ENCODE assay signal across 7 cellular contexts in the genomic region with DNA sequence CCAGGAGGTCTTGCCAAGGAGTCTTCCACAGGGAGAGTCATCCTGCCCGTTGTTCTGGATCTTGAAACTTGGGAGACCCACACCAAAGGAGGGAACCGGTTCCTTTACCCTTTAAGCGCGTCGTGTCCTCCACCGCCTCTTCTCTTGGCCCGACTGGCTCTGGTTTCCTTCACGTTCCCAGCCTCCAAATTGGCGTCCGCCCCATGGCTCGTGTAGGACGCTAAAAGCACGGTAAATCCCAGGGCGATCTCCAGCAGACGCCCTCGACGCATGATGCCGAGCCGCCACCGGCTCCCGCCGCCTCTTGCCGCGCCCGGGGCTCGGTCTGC. TPM values are rescaled to one million over a fixed set of nuclear protein-coding genes. Genes with fewer than 3 reads are reported as not detected.
DNase-seq lines count a peak whose midpoint lies in the region; ATAC-seq and TF ChIP-seq lines count a peak whose summit lies in the region.

No MANE protein-coding gene starts in this region.

- peak overlapping the region; percentile 76 for H2BK12ac ChIP-seq in neuronal stem cell (ENCODE audit: low read length)

- H3K9ac ChIP-seq in MM.1S (ENCODE audit: low read length) (no peak overlapping the region), neuronal stem cell (ENCODE audit: low read depth, low read length, poor library complexity) (peak overlapping the region; percentile 85)

- H3K36me3 Mint-ChIP-seq in activated naive CD4-positive, alpha-beta T cell treated with anti-CD3 and anti-CD28 coated beads for 36 hours (ENCODE audit: low read depth): no peaks in the 10 kb centered on the region

- 0% methylated on average over 12 of the region's 26 CpGs for WGBS in esophagus muscularis mucosa
- no CpG with 5 or more reads among the region's 26 CpGs for WGBS in neuronal stem cell (ENCODE audit: extremely low coverage in 2 of 2, insufficient read length in 2 of 2, insufficient replicate concordance in 1 of 2), 2 donors

- H3K27ac ChIP-seq in MM.1S (ENCODE audit: low read length): no peak overlapping the region
- peak overlapping the region; percentile 92 to 96 (median 95) for H3K27ac ChIP-seq in esophagus muscularis mucosa (replicated peaks in 1 of 4)
- peak overlapping the region; percentile 84 for H3K27ac ChIP-seq in neuronal stem cell (replicated peaks; ENCODE audit: low read length)

- H3K79me2 ChIP-seq in MM.1S (ENCODE audit: low read length): no peaks in the 10 kb centered on the region

- H4K91ac ChIP-seq in neuronal stem cell (ENCODE audit: low read depth, low read length, poor library complexity): no peak overlapping the region

- no peak for TF ChIP-seq POLR2A in esophagus muscularis mucosa (IDR thresholded peaks at IDR 0.05; ENCODE audit: low read depth)

- H3K36me3 ChIP-seq in MM.1S (replicated peaks; ENCODE audit: insufficient read depth, low read length) (no peaks in the 10 kb centered on the region), esophagus muscularis mucosa (no peaks in the 10 kb centered on the region), neuronal stem cell (replicated peaks in 1 of 2; ENCODE audit: control insufficient read depth in 2 of 2, insufficient read depth in 2 of 2, low read length in 2 of 2) (peaks cover 0 to 2% of the 10 kb centered on the region in 2 donors)

- no peak for TF ChIP-seq EP300 in esophagus muscularis mucosa (IDR thresholded peaks at IDR 0.05)

- H3K79me1 ChIP-seq in neuronal stem cell (ENCODE audit: low read depth, low read length): peaks cover 2% of the 10 kb centered on the region

- H4K20me1 ChIP-seq in MM.1S (ENCODE audit: insufficient read depth, low read length): no peaks in the 10 kb centered on the region

- H3K4ac ChIP-seq in neuronal stem cell (ENCODE audit: low read length): no peak overlapping the region

- H3K9me3 ChIP-seq in MM.1S (replicated peaks; ENCODE audit: insufficient read depth, low read length): no peaks in the 10 kb centered on the region
- no peaks in the 10 kb centered on the region for H3K9me3 ChIP-seq in esophagus muscularis mucosa
- no peaks in the 10 kb centered on the region for H3K9me3 ChIP-seq in neuronal stem cell (replicated peaks in 1 of 2; ENCODE audit: control insufficient read depth in 2 of 2, insufficient read depth in 1 of 2, low read depth in 1 of 2, low read length in 2 of 2)

- H2BK5ac ChIP-seq in neuronal stem cell (ENCODE audit: low read length): peak overlapping the region; percentile 67

- H2BK120ac ChIP-seq in neuronal stem cell (ENCODE audit: low read depth, low read length): no peak overlapping the region

- no peak overlapping the region for H2BK15ac ChIP-seq in neuronal stem cell (ENCODE audit: low read length)

- peaks cover 4% of the 10 kb centered on the region; the same call in 1 of the 2 replicates for H3F3A ChIP-seq in MM.1S (ENCODE audit: insufficient read depth, low read length)

- H3K23ac ChIP-seq in neuronal stem cell (ENCODE audit: low read depth, low read length, poor library complexity): no peak overlapping the region

- H3K4me2 ChIP-seq in MM.1S (ENCODE audit: low read depth, low read length): peak overlapping the region; percentile 95
- peak overlapping the region; percentile 87 for H3K4me2 ChIP-seq in neuronal stem cell (ENCODE audit: insufficient read depth, low read length, poor library complexity, severe bottlenecking)

- H4K8ac ChIP-seq in neuronal stem cell (ENCODE audit: low read depth, low read length): peak overlapping the region; percentile 94

- peak; percentile 8 for ATAC-seq in GM21367 (IDR thresholded peaks at IDR 0.05; ENCODE audit: unreplicated experiment)

- peaks cover 6% of the 10 kb centered on the region for H3K4me1 Mint-ChIP-seq in activated naive CD4-positive, alpha-beta T cell treated with anti-CD3 and anti-CD28 coated beads for 36 hours (ENCODE audit: low read depth)

- H3K27me3 ChIP-seq in MM.1S (replicated peaks; ENCODE audit: insufficient read depth, low read length) (peaks cover 6% of the 10 kb centered on the region; the same call in 1 of the 2 replicates), esophagus muscularis mucosa (no peaks in the 10 kb centered on the region), neuronal stem cell (ENCODE audit: control insufficient read depth in 3 of 3, insufficient read depth in 3 of 3, low read depth in 1 of 3, low read length in 3 of 3) (no peaks in the 10 kb centered on the region)

- no peak overlapping the region for H3K14ac ChIP-seq in neuronal stem cell (ENCODE audit: low read length)

- CTCF ChIA-PET in activated naive CD4-positive, alpha-beta T cell treated with anti-CD3 and anti-CD28 coated beads for 36 hours (lab: Charles Lee): interaction anchor here (0.6 kb wide), 1 partner anchor 331 kb away, joined by 3 read pairs; no protein-coding TSS in a partner anchor

- intact Hi-C loops in esophagus muscularis mucosa (cut with DNase I): loop anchor here (5.0 to 10.0 kb wide), 4 partner anchors 117 to 290 kb away; no protein-coding TSS in a partner anchor
- intact Hi-C loops in activated naive CD4-positive, alpha-beta T cell treated with anti-CD3 and anti-CD28 coated beads for 36 hours (cut with micrococcal nuclease): loop anchor here (10.0 kb wide), 1 partner anchor 310 kb away; a partner anchor contains a TSS

- peak overlapping the region; percentile 82 for H3K18ac ChIP-seq in neuronal stem cell (ENCODE audit: low read length)

- no peak overlapping the region for H3K4me3 Mint-ChIP-seq in activated naive CD4-positive, alpha-beta T cell treated with anti-CD3 and anti-CD28 coated beads for 36 hours

- H3K4me1 ChIP-seq in MM.1S (ENCODE audit: low read length): no peaks in the 10 kb centered on the region
- H3K4me1 ChIP-seq in esophagus muscularis mucosa: peaks cover under 1 to 57% (median 48%) of the 10 kb centered on the region in 4 donors
- H3K4me1 ChIP-seq in neuronal stem cell (ENCODE audit: control insufficient read depth in 2 of 2, insufficient read depth in 1 of 2, low read depth in 1 of 2, low read length in 2 of 2): peaks cover 10 to 11% of the 10 kb centered on the region in 2 donors

- H2AFZ ChIP-seq in MM.1S (ENCODE audit: low read length): no peak overlapping the region
- peak overlapping the region; percentile 98 for H2AFZ ChIP-seq in neuronal stem cell (ENCODE audit: low read length)

- no peak for DNase-seq in MM.1S
- no peak for DNase-seq in esophagus muscularis mucosa (ENCODE audit: extremely low spot score)
- DNase-seq in neuronal stem cell (ENCODE audit: low spot score): no peak
- no peak for DNase-seq in activated naive CD4-positive, alpha-beta T cell treated with anti-CD3 and anti-CD28 coated beads for 36 hours
- DNase-seq in SW480 (ENCODE audit: low spot score): no peak
- DNase-seq in HuH-7 (ENCODE audit: low spot score): no peak

- H3K4me3 ChIP-seq in MM.1S (ENCODE audit: low read length) (peak overlapping the region; percentile 90), esophagus muscularis mucosa (peak overlapping the region; percentile 90 to 93 (median 92)), neuronal stem cell (ENCODE audit: low read length in 2 of 2) (peak overlapping the region; percentile 62 to 93)

- no peak overlapping the region for H2AK5ac ChIP-seq in neuronal stem cell (ENCODE audit: low read depth, low read length)

- H3K9me3 Mint-ChIP-seq in activated naive CD4-positive, alpha-beta T cell treated with anti-CD3 and anti-CD28 coated beads for 36 hours: no peaks in the 10 kb centered on the region

- no peak overlapping the region for H3K27ac Mint-ChIP-seq in activated naive CD4-positive, alpha-beta T cell treated with anti-CD3 and anti-CD28 coated beads for 36 hours

- no peak for TF ChIP-seq CTCF in MM.1S (IDR thresholded peaks at IDR 0.05; ENCODE audit: low read length)
- TF ChIP-seq CTCF in esophagus muscularis mucosa (IDR thresholded peaks at IDR 0.05): no peak

- peaks cover 43% of the 10 kb centered on the region for H3K27me3 Mint-ChIP-seq in activated naive CD4-positive, alpha-beta T cell treated with anti-CD3 and anti-CD28 coated beads for 36 hours (ENCODE audit: low read depth)

- H3K9me2 ChIP-seq in MM.1S (replicated peaks; ENCODE audit: insufficient read depth, low read length): no peaks in the 10 kb centered on the region

RNA-seq across cellular contexts. Expression of a gene that starts 1.0 kb away (rescaled TPM):
- 100 to 1,000 TPM; 159 to 253 (median 226) TPM for total RNA-seq in esophagus muscularis mucosa
- polyA plus RNA-seq in neuronal stem cell (2013, experiment 1 of 2): 10.4 TPM
- polyA plus RNA-seq in neuronal stem cell (2013, experiment 2 of 2): 10.1 TPM
- under 1 TPM; 0.35 to 0.41 TPM for total RNA-seq in activated naive CD4-positive, alpha-beta T cell treated with anti-CD3 and anti-CD28 coated beads for 36 hours

Comparison
In these comparisons a context has a peak if more than half of its experiments do, and no peak if none do; other contexts are left out.
1. RNA of a gene that starts 1.0 kb away (total RNA-seq): 159 to 253 TPM in esophagus muscularis mucosa; 0.35 to 0.41 TPM in activated naive CD4-positive, alpha-beta T cell treated with anti-CD3 and anti-CD28 coated beads for 36 hours; every median in the first group is over 100 times any median in the second.
2. Peak in every context shown above with its lines, with median percentiles within 50 percentile points of each other: H3K4me3 ChIP-seq.